15 cellular contexts compared by ENCODE assay signal in the genomic region with DNA sequence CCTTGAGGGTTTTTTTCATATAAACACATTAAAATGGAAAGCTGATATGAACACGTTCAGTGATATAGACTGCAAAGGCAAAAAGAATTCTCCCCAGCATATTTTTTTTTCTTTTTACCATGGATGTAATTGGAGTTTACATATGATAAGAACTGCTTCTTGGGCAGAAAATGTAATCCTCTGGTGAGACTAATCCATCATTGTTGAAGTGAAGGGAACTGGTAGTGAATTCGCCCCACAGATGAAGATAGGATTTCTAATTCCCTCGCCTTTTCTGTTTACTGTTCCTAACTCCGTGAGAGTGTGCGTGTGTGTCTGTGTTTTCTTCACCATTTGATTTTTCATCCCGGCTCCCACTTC.
DNase-seq lines count a peak whose midpoint lies in the region; ATAC-seq and TF ChIP-seq lines count a peak whose summit lies in the region.
"Had no signal": no experiment of that assay in that cellular context is flagged by ENCODE, and none has a peak within 500 bp of the region (broad histone marks: within the 10 kb centered on the region; RNA-seq: fewer than 3 reads in every experiment).

No MANE protein-coding gene starts in this region.

- H3K9ac ChIP-seq in OCI-LY3 (ENCODE audit: low read length) = peak overlapping the region; percentile 33; the same call in 1 of the 2 replicates

- peak overlapping the region; percentile 62 for H3K4me2 ChIP-seq in OCI-LY3 (ENCODE audit: low read length)
- H3K4me2 ChIP-seq: hepatocyte had no signal

- ATAC-seq in stimulated activated naive CD8-positive, alpha-beta T cell treated with anti-CD3 and anti-CD28 coated beads, Interleukin-15, Interleukin-2, amounts not matched to agents 100 U/mL and 50 U/mL, for 24 hours = no peak

- intact Hi-C loops in lower leg skin (cut with DNase I; ENCODE audit: low total_unique reads) = no loop called here

- H4K20me1 ChIP-seq in OCI-LY3 (ENCODE audit: insufficient read depth, low read length) = no peaks in the 10 kb centered on the region

- H3K27me3 ChIP-seq in OCI-LY3 (ENCODE audit: low read depth, low read length) = no peaks in the 10 kb centered on the region
- H3K27me3 ChIP-seq: BE2C, hepatocyte, tibial nerve had no signal

- peaks cover 49% of the 10 kb centered on the region for H3K36me3 Mint-ChIP-seq in stimulated activated naive CD8-positive, alpha-beta T cell treated with anti-CD3 and anti-CD28 coated beads, Interleukin-15, Interleukin-2, amounts not matched to agents 100 ng/mL and 50 ng/mL, for 24 hours (ENCODE audit: low read depth)

- no peaks in the 10 kb centered on the region for H3K27me3 Mint-ChIP-seq in stimulated activated naive CD8-positive, alpha-beta T cell treated with anti-CD3 and anti-CD28 coated beads, Interleukin-15, Interleukin-2, amounts not matched to agents 100 ng/mL and 50 ng/mL, for 24 hours

- H3K27ac ChIP-seq in OCI-LY3 (ENCODE audit: low read length) (peak overlapping the region; percentile 98), epithelial cell of prostate (peak overlapping the region; percentile 62)
- H3K27ac ChIP-seq: tibial nerve had no signal

- H3K4me1 Mint-ChIP-seq in stimulated activated naive CD8-positive, alpha-beta T cell treated with anti-CD3 and anti-CD28 coated beads, Interleukin-15, Interleukin-2, amounts not matched to agents 100 ng/mL and 50 ng/mL, for 24 hours (ENCODE audit: low read depth) = peaks cover 40% of the 10 kb centered on the region

- H3K4me1 ChIP-seq in OCI-LY3 (ENCODE audit: low read length) = peaks cover 33% of the 10 kb centered on the region
- H3K4me1 ChIP-seq: BE2C, tibial nerve had no signal

- H3K79me2 ChIP-seq in OCI-LY3 (ENCODE audit: low read length) = no peaks in the 10 kb centered on the region
- H3K79me2 ChIP-seq: hepatocyte had no signal

- TF ChIP-seq POLR2A in lower leg skin (IDR thresholded peaks at IDR 0.05) = no peak

- no peak overlapping the region for H2AFZ ChIP-seq in OCI-LY3 (ENCODE audit: low read depth, low read length)
- H2AFZ ChIP-seq: hepatocyte had no signal

- no peak overlapping the region for H3K4me3 Mint-ChIP-seq in stimulated activated naive CD8-positive, alpha-beta T cell treated with anti-CD3 and anti-CD28 coated beads, Interleukin-15, Interleukin-2, amounts not matched to agents 100 ng/mL and 50 ng/mL, for 24 hours

- peaks cover 28% of the 10 kb centered on the region; the same call in 1 of the 2 replicates for H3K9me3 ChIP-seq in OCI-LY3 (ENCODE audit: insufficient read depth, low read length)
- H3K9me3 ChIP-seq: BE2C, tibial nerve had no signal

- peak overlapping the region; percentile 70 for H3K27ac Mint-ChIP-seq in stimulated activated naive CD8-positive, alpha-beta T cell treated with anti-CD3 and anti-CD28 coated beads, Interleukin-15, Interleukin-2, amounts not matched to agents 100 ng/mL and 50 ng/mL, for 24 hours

- no peak for DNase-seq in stimulated activated naive CD8-positive, alpha-beta T cell treated with anti-CD3 and anti-CD28 coated beads, Interleukin-15, Interleukin-2, amounts not matched to agents 100 U/mL and 50 U/mL, for 24 hours
- DNase-seq in epithelial cell of prostate (ENCODE audit: low read depth, low spot score) = no peak
- no peak for DNase-seq in NCI-H1930 (lab: John Stamatoyannopoulos, UW)
- no peak for DNase-seq in cerebellar cortex (ENCODE audit: low spot score)
- no peak for DNase-seq in NCI-H2107 treated with DMSO at 0.1 percent for 48 hours (lab: John Stamatoyannopoulos, UW; ENCODE audit: unreplicated experiment)
- DNase-seq in lower leg skin (ENCODE audit: low spot score in 2 of 2) = no peak
- DNase-seq: BE2C, DMS79 treated with DMSO at 0.1 percent for 48 hours, erythroblast, NCI-H1436 treated with DMSO at 0.1 percent for 48 hours, NCI-H524 treated with DMSO at 0.1 percent for 48 hours had no signal

- TF ChIP-seq CTCF in OCI-LY3 (IDR thresholded peaks at IDR 0.05; ENCODE audit: low read depth, low read length) = no peak
- TF ChIP-seq CTCF in lower leg skin (IDR thresholded peaks at IDR 0.05) = no peak

- H3K9me3 Mint-ChIP-seq in stimulated activated naive CD8-positive, alpha-beta T cell treated with anti-CD3 and anti-CD28 coated beads, Interleukin-15, Interleukin-2, amounts not matched to agents 100 ng/mL and 50 ng/mL, for 24 hours = no peaks in the 10 kb centered on the region

- H3K36me3 ChIP-seq in OCI-LY3 (replicated peaks; ENCODE audit: low read depth, low read length) = peaks cover 58% of the 10 kb centered on the region
- H3K36me3 ChIP-seq: BE2C, tibial nerve had no signal

- 61 to 65% methylated on average over 6 of the region's 6 CpGs for WGBS in lower leg skin, 2 donors

- H3K4me3 ChIP-seq in OCI-LY3 (ENCODE audit: low read length) = peak overlapping the region; percentile 46; the same call in 1 of the 2 replicates
- no peak overlapping the region for H3K4me3 ChIP-seq in lower leg skin (ENCODE audit: low read depth, poor library complexity, severe bottlenecking)
- H3K4me3 ChIP-seq: hepatocyte, tibial nerve had no signal
